Comparison of ENCODE assay signal across 23 cellular contexts in genomic region chr11:8987446-8987845, GRCh38. TPM values are rescaled to one million over a fixed set of nuclear protein-coding genes. Genes with fewer than 3 reads are reported as not detected.
DNase-seq lines count a peak whose midpoint lies in the region; ATAC-seq and TF ChIP-seq lines count a peak whose summit lies in the region.
"Had no signal": no experiment of that assay in that cellular context is flagged by ENCODE, and none has a peak within 500 bp of the region (broad histone marks: within the 10 kb centered on the region; RNA-seq: fewer than 3 reads in every experiment).

No MANE protein-coding gene starts in this region.

- CTCF ChIA-PET in activated CD8-positive, alpha-beta T cell treated with anti-CD3 and anti-CD28 coated beads, Interleukin-2, amount 10 ng/mL, durations not matched to agents 7 days and 5 days (lab: Charles Lee), result interaction anchor here (1.2 to 4.0 kb wide), 4 partner anchors 10 to 150 kb away, joined by 3 to 16 read pairs (median 6); no protein-coding TSS in a partner anchor
- CTCF ChIA-PET in activated CD8-positive, alpha-beta T cell treated with anti-CD3 and anti-CD28 coated beads for 36 hours (lab: Charles Lee), result interaction anchor here (1.0 to 2.7 kb wide), 2 partner anchors 151 to 519 kb away, joined by 3 to 8 read pairs; no protein-coding TSS in a partner anchor

- no peak overlapping the region for H3K27ac Mint-ChIP-seq in activated CD8-positive, alpha-beta T cell treated with anti-CD3 and anti-CD28 coated beads, Interleukin-2, amount 10 ng/mL, durations not matched to agents 7 days and 5 days
- no peak overlapping the region for H3K27ac Mint-ChIP-seq in activated CD8-positive, alpha-beta T cell treated with anti-CD3 and anti-CD28 coated beads for 36 hours
- H3K27ac Mint-ChIP-seq in activated T-helper 1 cell treated with anti-CD3 and anti-CD28 coated beads, Interleukin-12 subunit alpha, Interleukin-12 subunit beta, Interleukin-2, Interleukin-4 antibody, amounts not matched to agents 30 ng/mL and 10 ng/mL and 1 ng/mL, durations not matched to agents 14 hours and 24 hours and 36 hours, result no peak overlapping the region
- H3K27ac Mint-ChIP-seq: CD8-positive, alpha-beta T cell had no signal

- H3K27me3 Mint-ChIP-seq in activated CD8-positive, alpha-beta T cell treated with anti-CD3 and anti-CD28 coated beads, Interleukin-2, amount 10 ng/mL, durations not matched to agents 7 days and 5 days (ENCODE audit: low read depth), result peaks cover 16% of the 10 kb centered on the region
- peaks cover 11% of the 10 kb centered on the region for H3K27me3 Mint-ChIP-seq in activated CD8-positive, alpha-beta T cell treated with anti-CD3 and anti-CD28 coated beads for 36 hours
- H3K27me3 Mint-ChIP-seq in activated T-helper 1 cell treated with anti-CD3 and anti-CD28 coated beads, Interleukin-12 subunit alpha, Interleukin-12 subunit beta, Interleukin-2, Interleukin-4 antibody, amounts not matched to agents 30 ng/mL and 10 ng/mL and 1 ng/mL, durations not matched to agents 14 hours and 24 hours and 36 hours (ENCODE audit: insufficient read depth), result peaks cover 6% of the 10 kb centered on the region

- H3K4me1 Mint-ChIP-seq in activated CD8-positive, alpha-beta T cell treated with anti-CD3 and anti-CD28 coated beads, Interleukin-2, amount 10 ng/mL, durations not matched to agents 7 days and 5 days (ENCODE audit: low read depth), result peaks cover 9% of the 10 kb centered on the region
- no peaks in the 10 kb centered on the region for H3K4me1 Mint-ChIP-seq in activated CD8-positive, alpha-beta T cell treated with anti-CD3 and anti-CD28 coated beads for 36 hours (ENCODE audit: low read depth)
- H3K4me1 Mint-ChIP-seq in activated T-helper 1 cell treated with anti-CD3 and anti-CD28 coated beads, Interleukin-12 subunit alpha, Interleukin-12 subunit beta, Interleukin-2, Interleukin-4 antibody, amounts not matched to agents 30 ng/mL and 10 ng/mL and 1 ng/mL, durations not matched to agents 14 hours and 24 hours and 36 hours (ENCODE audit: low read depth), result peaks cover 29% of the 10 kb centered on the region

- no peak for DNase-seq in activated CD8-positive, alpha-beta T cell treated with anti-CD3 and anti-CD28 coated beads, Interleukin-2, amount 10 ng/mL, durations not matched to agents 7 days and 5 days
- DNase-seq in activated CD8-positive, alpha-beta T cell treated with anti-CD3 and anti-CD28 coated beads for 36 hours, result no peak
- DNase-seq in activated T-helper 1 cell treated with anti-CD3 and anti-CD28 coated beads, Interleukin-12 subunit alpha, Interleukin-12 subunit beta, Interleukin-2, Interleukin-4 antibody, amounts not matched to agents 30 ng/mL and 10 ng/mL and 1 ng/mL, durations not matched to agents 14 hours and 24 hours and 36 hours (ENCODE audit: low spot score), result peak; percentile 20
- DNase-seq in NOMO-1 treated with DMSO at 0.1 percent for 48 hours (lab: John Stamatoyannopoulos, UW; ENCODE audit: unreplicated experiment) (no peak), inferior parietal cortex (ENCODE audit: extremely low spot score) (no peak)
- DNase-seq: AML-193; C1 segment of cervical spinal cord; CD8-positive, alpha-beta T cell; DND-41; H7; MG63; NCI-H1048; NCI-H1417 treated with DMSO at 0.1 percent for 48 hours; NCI-H187; NCI-H446; NCI-H526; PC-3; SHP77 had no signal

- no peaks in the 10 kb centered on the region for H3K9me3 Mint-ChIP-seq in activated CD8-positive, alpha-beta T cell treated with anti-CD3 and anti-CD28 coated beads, Interleukin-2, amount 10 ng/mL, durations not matched to agents 7 days and 5 days (ENCODE audit: insufficient read depth)
- no peaks in the 10 kb centered on the region for H3K9me3 Mint-ChIP-seq in activated CD8-positive, alpha-beta T cell treated with anti-CD3 and anti-CD28 coated beads for 36 hours
- H3K9me3 Mint-ChIP-seq in activated T-helper 1 cell treated with anti-CD3 and anti-CD28 coated beads, Interleukin-12 subunit alpha, Interleukin-12 subunit beta, Interleukin-2, Interleukin-4 antibody, amounts not matched to agents 30 ng/mL and 10 ng/mL and 1 ng/mL, durations not matched to agents 14 hours and 24 hours and 36 hours, result no peaks in the 10 kb centered on the region
- H3K9me3 Mint-ChIP-seq: CD8-positive, alpha-beta T cell had no signal

- intact Hi-C loops in activated CD8-positive, alpha-beta T cell treated with anti-CD3 and anti-CD28 coated beads for 36 hours (cut with micrococcal nuclease), result no loop called here
- intact Hi-C loops in activated T-helper 1 cell treated with anti-CD3 and anti-CD28 coated beads, Interleukin-12 subunit alpha, Interleukin-12 subunit beta, Interleukin-2, Interleukin-4 antibody, amounts not matched to agents 30 ng/mL and 10 ng/mL and 1 ng/mL, durations not matched to agents 14 hours and 24 hours and 36 hours (cut with micrococcal nuclease), result no loop called here

- no peaks in the 10 kb centered on the region for H3K36me3 Mint-ChIP-seq in activated CD8-positive, alpha-beta T cell treated with anti-CD3 and anti-CD28 coated beads, Interleukin-2, amount 10 ng/mL, durations not matched to agents 7 days and 5 days (ENCODE audit: low read depth)
- no peaks in the 10 kb centered on the region for H3K36me3 Mint-ChIP-seq in activated CD8-positive, alpha-beta T cell treated with anti-CD3 and anti-CD28 coated beads for 36 hours (ENCODE audit: low read depth)
- H3K36me3 Mint-ChIP-seq in activated T-helper 1 cell treated with anti-CD3 and anti-CD28 coated beads, Interleukin-12 subunit alpha, Interleukin-12 subunit beta, Interleukin-2, Interleukin-4 antibody, amounts not matched to agents 30 ng/mL and 10 ng/mL and 1 ng/mL, durations not matched to agents 14 hours and 24 hours and 36 hours (ENCODE audit: low read depth), result peaks cover 2% of the 10 kb centered on the region
- H3K36me3 Mint-ChIP-seq: CD8-positive, alpha-beta T cell had no signal

- ATAC-seq in activated CD8-positive, alpha-beta T cell treated with anti-CD3 and anti-CD28 coated beads, Interleukin-2, amount 10 ng/mL, durations not matched to agents 7 days and 5 days, result peak; percentile 42
- ATAC-seq in activated CD8-positive, alpha-beta T cell treated with anti-CD3 and anti-CD28 coated beads for 36 hours, result no peak
- ATAC-seq in GM18498 (IDR thresholded peaks at IDR 0.05; ENCODE audit: unreplicated experiment), result peak; percentile 62
- ATAC-seq: CD8-positive, alpha-beta T cell; PC-3 had no signal

- H3K4me3 Mint-ChIP-seq in activated CD8-positive, alpha-beta T cell treated with anti-CD3 and anti-CD28 coated beads, Interleukin-2, amount 10 ng/mL, durations not matched to agents 7 days and 5 days, result no peak overlapping the region
- no peak overlapping the region for H3K4me3 Mint-ChIP-seq in activated CD8-positive, alpha-beta T cell treated with anti-CD3 and anti-CD28 coated beads for 36 hours
- H3K4me3 Mint-ChIP-seq in activated T-helper 1 cell treated with anti-CD3 and anti-CD28 coated beads, Interleukin-12 subunit alpha, Interleukin-12 subunit beta, Interleukin-2, Interleukin-4 antibody, amounts not matched to agents 30 ng/mL and 10 ng/mL and 1 ng/mL, durations not matched to agents 14 hours and 24 hours and 36 hours, result no peak overlapping the region
- H3K4me3 Mint-ChIP-seq: CD8-positive, alpha-beta T cell had no signal

- POLR2A ChIA-PET in activated CD8-positive, alpha-beta T cell treated with anti-CD3 and anti-CD28 coated beads, Interleukin-2, amount 10 ng/mL, durations not matched to agents 7 days and 5 days (lab: Charles Lee), result interaction anchor here (1.1 kb wide), 1 partner anchor 23 kb away, joined by 3 read pairs; the partner anchor contains the start of gene TMEM9B
- POLR2A ChIA-PET in activated CD8-positive, alpha-beta T cell treated with anti-CD3 and anti-CD28 coated beads for 36 hours (lab: Charles Lee), result interaction anchor here (0.6 kb wide), 1 partner anchor 197 kb away, joined by 4 read pairs; no protein-coding TSS in a partner anchor

- TF ChIP-seq CTCF in activated CD8-positive, alpha-beta T cell treated with anti-CD3 and anti-CD28 coated beads for 36 hours (IDR thresholded peaks at IDR 0.05), result no peak

RNA-seq across cellular contexts. Expression of gene NRIP3, which starts 16.4 kb away (rescaled TPM):
- total RNA-seq in activated CD8-positive, alpha-beta T cell treated with anti-CD3 and anti-CD28 coated beads, Interleukin-2, amount 10 ng/mL, durations not matched to agents 7 days and 5 days, result under 1 TPM; 0.11 to 0.47 TPM
- total RNA-seq in activated CD8-positive, alpha-beta T cell treated with anti-CD3 and anti-CD28 coated beads for 36 hours, result 1 to 10 TPM; 1.1 to 2.2 TPM
- total RNA-seq in activated T-helper 1 cell treated with anti-CD3 and anti-CD28 coated beads, Interleukin-12 subunit alpha, Interleukin-12 subunit beta, Interleukin-2, Interleukin-4 antibody, amounts not matched to agents 30 ng/mL and 10 ng/mL and 1 ng/mL, durations not matched to agents 14 hours and 24 hours and 36 hours, result 4.4 and 4.8 TPM in 2 replicates
- total RNA-seq: PC-3 had no signal

RNA-seq across cellular contexts. Expression of gene TMEM9B, which starts 23.2 kb away (rescaled TPM):
- 10 to 100 TPM; 28.9 to 30.9 TPM for total RNA-seq in activated CD8-positive, alpha-beta T cell treated with anti-CD3 and anti-CD28 coated beads, Interleukin-2, amount 10 ng/mL, durations not matched to agents 7 days and 5 days
- 10 to 100 TPM; 14.6 to 16.3 TPM for total RNA-seq in activated CD8-positive, alpha-beta T cell treated with anti-CD3 and anti-CD28 coated beads for 36 hours
- 27.0 and 31.3 TPM in 2 replicates for total RNA-seq in activated T-helper 1 cell treated with anti-CD3 and anti-CD28 coated beads, Interleukin-12 subunit alpha, Interleukin-12 subunit beta, Interleukin-2, Interleukin-4 antibody, amounts not matched to agents 30 ng/mL and 10 ng/mL and 1 ng/mL, durations not matched to agents 14 hours and 24 hours and 36 hours

RNA-seq across cellular contexts. Expression of gene ASCL3, which starts 44.6 kb away (rescaled TPM):
- total RNA-seq in activated CD8-positive, alpha-beta T cell treated with anti-CD3 and anti-CD28 coated beads, Interleukin-2, amount 10 ng/mL, durations not matched to agents 7 days and 5 days, result not detected
- not detected for total RNA-seq in activated CD8-positive, alpha-beta T cell treated with anti-CD3 and anti-CD28 coated beads for 36 hours
- not detected in 2 replicates for total RNA-seq in activated T-helper 1 cell treated with anti-CD3 and anti-CD28 coated beads, Interleukin-12 subunit alpha, Interleukin-12 subunit beta, Interleukin-2, Interleukin-4 antibody, amounts not matched to agents 30 ng/mL and 10 ng/mL and 1 ng/mL, durations not matched to agents 14 hours and 24 hours and 36 hours
- total RNA-seq: A172; CD8-positive, alpha-beta T cell; H7; K562; LHCN-M2; PC-3; RPMI7951 had no signal

RNA-seq across cellular contexts. Expression of gene C11orf16, which starts 54.7 kb away (rescaled TPM):
- total RNA-seq in activated CD8-positive, alpha-beta T cell treated with anti-CD3 and anti-CD28 coated beads, Interleukin-2, amount 10 ng/mL, durations not matched to agents 7 days and 5 days, result not detected
- not detected for total RNA-seq in activated CD8-positive, alpha-beta T cell treated with anti-CD3 and anti-CD28 coated beads for 36 hours
- not detected in 2 replicates for total RNA-seq in activated T-helper 1 cell treated with anti-CD3 and anti-CD28 coated beads, Interleukin-12 subunit alpha, Interleukin-12 subunit beta, Interleukin-2, Interleukin-4 antibody, amounts not matched to agents 30 ng/mL and 10 ng/mL and 1 ng/mL, durations not matched to agents 14 hours and 24 hours and 36 hours
- total RNA-seq: CD8-positive, alpha-beta T cell; H7; K562; LHCN-M2; PC-3; RPMI7951 had no signal
